Comparison of ENCODE assay signal across 11 cellular contexts in the genomic region with DNA sequence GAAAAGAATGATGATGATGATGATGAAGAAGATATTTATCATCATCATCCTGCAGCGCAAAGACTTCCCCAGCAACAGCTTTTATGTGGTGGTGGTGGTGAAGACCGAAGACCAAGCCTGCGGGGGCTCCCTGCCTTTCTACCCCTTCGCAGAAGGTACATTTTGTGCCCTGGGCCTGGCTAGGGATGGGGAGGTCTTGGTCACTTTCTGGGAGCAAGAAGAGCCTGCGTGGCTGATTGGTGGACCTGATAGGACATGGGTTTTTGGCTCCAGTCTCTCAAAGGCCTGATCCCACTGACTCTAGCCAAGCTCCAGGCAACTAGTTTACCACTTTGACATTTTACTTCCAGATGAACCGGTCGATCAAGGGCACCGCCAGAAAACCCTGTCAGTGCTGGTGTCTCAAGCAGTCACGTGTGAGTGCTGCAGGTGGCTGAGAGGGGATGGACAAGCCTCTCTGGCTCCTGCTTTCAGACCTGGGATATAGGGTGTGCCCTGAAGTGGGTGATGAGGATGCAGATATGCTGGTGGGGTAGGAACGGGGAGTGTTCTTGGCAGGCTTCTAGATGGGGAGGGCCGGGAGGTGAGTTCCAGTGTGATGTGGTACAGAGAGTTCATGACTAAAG.
DNase-seq lines count a peak whose midpoint lies in the region; ATAC-seq lines count a peak whose summit lies in the region.
"Had no signal": no experiment of that assay in that cellular context is flagged by ENCODE, and none has a peak within 500 bp of the region (broad histone marks: within the 10 kb centered on the region; RNA-seq: fewer than 3 reads in every experiment).

No MANE protein-coding gene starts in this region.

- H3K4me1 Mint-ChIP-seq in dendritic cell treated with granulocyte-macrophage colony-stimulating factor and Interleukin-4, amounts not matched to agents 40 ng/mL and 50 ng/mL, for 4 days (ENCODE audit: low read depth): peaks cover 71% of the 10 kb centered on the region
- peaks cover 48 to 85% of the 10 kb centered on the region in 2 donors for H3K4me1 Mint-ChIP-seq in stimulated activated naive B cell treated with anti-CD40 and anti-IgM and Interleukin-4, amounts not matched to agents 10 μg/mL and 1 μg/mL and 100 μg/mL, for 72 hours
- peaks cover 19% of the 10 kb centered on the region in 2 donors for H3K4me1 Mint-ChIP-seq in effector memory CD8-positive, alpha-beta T cell (ENCODE audit: low read depth in 2 of 2)

- H3K4me3 Mint-ChIP-seq in dendritic cell treated with granulocyte-macrophage colony-stimulating factor and Interleukin-4, amounts not matched to agents 40 ng/mL and 50 ng/mL, for 4 days: no peak overlapping the region
- no peak overlapping the region for H3K4me3 Mint-ChIP-seq in stimulated activated naive B cell treated with anti-CD40 and anti-IgM and Interleukin-4, amounts not matched to agents 10 μg/mL and 1 μg/mL and 100 μg/mL, for 72 hours
- no peak overlapping the region for H3K4me3 Mint-ChIP-seq in effector memory CD8-positive, alpha-beta T cell

- no peaks in the 10 kb centered on the region for H3K9me3 Mint-ChIP-seq in dendritic cell treated with granulocyte-macrophage colony-stimulating factor and Interleukin-4, amounts not matched to agents 40 ng/mL and 50 ng/mL, for 4 days
- H3K9me3 Mint-ChIP-seq in stimulated activated naive B cell treated with anti-CD40 and anti-IgM and Interleukin-4, amounts not matched to agents 10 μg/mL and 1 μg/mL and 100 μg/mL, for 72 hours: no peaks in the 10 kb centered on the region
- no peaks in the 10 kb centered on the region for H3K9me3 Mint-ChIP-seq in effector memory CD8-positive, alpha-beta T cell

- intact Hi-C loops in dendritic cell treated with granulocyte-macrophage colony-stimulating factor and Interleukin-4, amounts not matched to agents 40 ng/mL and 50 ng/mL, for 4 days (cut with micrococcal nuclease): loop anchor here (5.0 kb wide), 1 partner anchor 37 kb away; no protein-coding TSS in a partner anchor

- DNase-seq in activated effector memory CD4-positive, alpha-beta T cell treated with anti-CD3 and anti-CD28 coated beads, Interleukin-2, amount 50 U/mL, for 16 hours: peak; percentile 43
- no peak for DNase-seq in activated effector memory CD4-positive, alpha-beta T cell treated with Interleukin-2 at 50 U/mL for 16 hours
- DNase-seq in stimulated activated naive B cell treated with anti-CD40 and anti-IgM and Interleukin-4, amounts not matched to agents 10 μg/mL and 1 μg/mL and 100 μg/mL, for 72 hours: no peak
- no peak for DNase-seq in NCI-H2107 treated with DMSO at 0.1 percent for 48 hours (lab: John Stamatoyannopoulos, UW; ENCODE audit: unreplicated experiment)
- DNase-seq in effector memory CD8-positive, alpha-beta T cell: no peak
- DNase-seq: brain microvascular endothelial cell, DMS153, KG1, NCI-H1930, SK-N-SH had no signal

- H3K36me3 Mint-ChIP-seq in dendritic cell treated with granulocyte-macrophage colony-stimulating factor and Interleukin-4, amounts not matched to agents 40 ng/mL and 50 ng/mL, for 4 days (ENCODE audit: low read depth): peaks cover 93% of the 10 kb centered on the region
- peaks cover 41 to 57% of the 10 kb centered on the region in 2 donors for H3K36me3 Mint-ChIP-seq in stimulated activated naive B cell treated with anti-CD40 and anti-IgM and Interleukin-4, amounts not matched to agents 10 μg/mL and 1 μg/mL and 100 μg/mL, for 72 hours
- peaks cover 34% of the 10 kb centered on the region for H3K36me3 Mint-ChIP-seq in effector memory CD8-positive, alpha-beta T cell (ENCODE audit: insufficient read depth)

- no peak for ATAC-seq in stimulated activated naive B cell treated with anti-CD40 and anti-IgM and Interleukin-4, amounts not matched to agents 10 μg/mL and 1 μg/mL and 100 μg/mL, for 72 hours (replicated peaks)
- ATAC-seq in effector memory CD8-positive, alpha-beta T cell (replicated peaks): no peak

- no peaks in the 10 kb centered on the region for H3K27me3 Mint-ChIP-seq in dendritic cell treated with granulocyte-macrophage colony-stimulating factor and Interleukin-4, amounts not matched to agents 40 ng/mL and 50 ng/mL, for 4 days
- no peaks in the 10 kb centered on the region for H3K27me3 Mint-ChIP-seq in stimulated activated naive B cell treated with anti-CD40 and anti-IgM and Interleukin-4, amounts not matched to agents 10 μg/mL and 1 μg/mL and 100 μg/mL, for 72 hours
- H3K27me3 Mint-ChIP-seq in effector memory CD8-positive, alpha-beta T cell: no peaks in the 10 kb centered on the region

- H3K27ac Mint-ChIP-seq in dendritic cell treated with granulocyte-macrophage colony-stimulating factor and Interleukin-4, amounts not matched to agents 40 ng/mL and 50 ng/mL, for 4 days: peak overlapping the region; percentile 10
- peak overlapping the region; percentile 47 for H3K27ac Mint-ChIP-seq in stimulated activated naive B cell treated with anti-CD40 and anti-IgM and Interleukin-4, amounts not matched to agents 10 μg/mL and 1 μg/mL and 100 μg/mL, for 72 hours
- H3K27ac Mint-ChIP-seq in effector memory CD8-positive, alpha-beta T cell: peak overlapping the region in 1 of 2 donors; percentile 23
